In the genomic region with DNA sequence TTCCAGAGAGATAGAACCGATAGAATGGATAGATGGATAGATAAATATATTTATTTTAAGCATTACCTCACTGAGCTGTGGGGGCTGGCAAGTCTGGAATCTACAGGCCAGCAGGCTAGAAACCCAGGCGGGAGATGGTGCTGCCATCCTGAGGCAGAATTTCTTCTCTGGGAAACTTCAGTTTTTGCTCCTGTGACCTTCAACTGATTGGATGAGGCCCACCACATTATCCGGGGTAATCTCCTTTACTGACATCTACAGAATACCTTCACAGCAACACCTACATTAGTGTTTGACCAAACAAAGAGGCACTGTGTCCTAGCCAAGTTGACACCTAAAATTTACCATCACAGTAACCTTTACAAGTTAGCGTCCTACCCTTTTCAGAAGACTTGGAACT, we compare ENCODE assay signal across 32 cellular contexts.
"Had no signal": no experiment of that assay in that cellular context is flagged by ENCODE, and none has a peak within 500 bp of the region (broad histone marks: within the 10 kb centered on the region; RNA-seq: fewer than 3 reads in every experiment).

No MANE protein-coding gene starts in this region.

- H3K4me3 ChIP-seq: ascending aorta, breast epithelium, cardiac muscle cell, coronary artery, dorsolateral prefrontal cortex, gastrocnemius medialis, heart left ventricle had no signal

- H3K27me3 ChIP-seq: ascending aorta, gastrocnemius medialis had no signal

- H3K27ac Mint-ChIP-seq: activated B cell treated with CpG ODN at 0.5 μM for 24 hours; activated CD4-positive, alpha-beta memory T cell treated with anti-CD3 and anti-CD28 coated beads, Interleukin-2, amount 10 ng/mL, durations not matched to agents 7 days and 5 days; activated CD4-positive, alpha-beta T cell treated with anti-CD3 and anti-CD28 coated beads, Interleukin-2, amount 10 ng/mL, durations not matched to agents 7 days and 5 days; activated naive CD4-positive, alpha-beta T cell treated with anti-CD3 and anti-CD28 coated beads, Interleukin-2, amount 10 ng/mL, durations not matched to agents 7 days and 5 days; activated naive CD4-positive, alpha-beta T cell treated with anti-CD3 and anti-CD28 coated beads, Interleukin-2, amount 50 U/mL, for 72 hours; activated naive CD8-positive, alpha-beta T cell treated with anti-CD3 and anti-CD28 coated beads, Interleukin-2, amount 10 ng/mL, durations not matched to agents 7 days and 5 days; activated T-cell treated with anti-CD3 and anti-CD28 coated beads, Interleukin-2, amount 50 U/mL, for 24 hours; activated T-cell treated with anti-CD3 and anti-CD28 coated beads, Interleukin-2, amount 50 U/mL, for 72 hours; brain; dendritic cell treated with granulocyte-macrophage colony-stimulating factor and Interleukin-4, amounts not matched to agents 40 ng/mL and 50 ng/mL, for 4 days; endodermal cell; T-helper 17 cell; T-helper 2 cell treated with Interferon-gamma antibody and Interleukin-4, amounts not matched to agents 5 μg/mL and 100 μg/mL, for 36 hours had no signal

- H3K9me3 ChIP-seq: ascending aorta, breast epithelium, gastrocnemius medialis, heart left ventricle had no signal

- H3K4me1 Mint-ChIP-seq: activated CD4-positive, alpha-beta memory T cell treated with anti-CD3 and anti-CD28 coated beads, Interleukin-2, amount 10 ng/mL, durations not matched to agents 7 days and 5 days; endodermal cell had no signal

- H3K36me3 ChIP-seq: ascending aorta, breast epithelium, cardiac muscle cell, gastrocnemius medialis, heart left ventricle, WERI-Rb-1 had no signal

- DNase-seq: activated B cell treated with CpG ODN at 0.5 μM for 24 hours; activated CD4-positive, alpha-beta memory T cell treated with anti-CD3 and anti-CD28 coated beads, Interleukin-2, amount 10 ng/mL, durations not matched to agents 7 days and 5 days; activated CD4-positive, alpha-beta T cell treated with anti-CD3 and anti-CD28 coated beads, Interleukin-2, amount 10 ng/mL, durations not matched to agents 7 days and 5 days; activated CD4-positive, alpha-beta T cell treated with anti-CD3 and anti-CD28 coated beads, Interleukin-2, amount 50 U/mL, for 4 hours; activated CD8-positive, alpha-beta memory T cell treated with anti-CD3 and anti-CD28 coated beads, Interleukin-2, amount 50 U/mL, for 48 hours; activated gamma-delta T cell; activated naive CD4-positive, alpha-beta T cell; activated naive CD4-positive, alpha-beta T cell treated with anti-CD3 and anti-CD28 coated beads, Interleukin-2, amount 10 ng/mL, durations not matched to agents 7 days and 5 days; activated naive CD8-positive, alpha-beta T cell treated with anti-CD3 and anti-CD28 coated beads, Interleukin-2, amount 10 ng/mL, durations not matched to agents 7 days and 5 days; activated T-cell treated with anti-CD3 and anti-CD28 coated beads for 4 hours; activated T-cell treated with anti-CD3 and anti-CD28 coated beads, Interleukin-2, amount 50 U/mL, for 24 hours; activated T-cell treated with anti-CD3 and anti-CD28 coated beads, Interleukin-2, amount 50 U/mL, for 72 hours; central memory CD4-positive, alpha-beta T cell; cerebellar nuclear complex; dorsolateral prefrontal cortex; effector memory CD4-positive, alpha-beta T cell; endodermal cell; foreskin keratinocyte; gastrocnemius medialis; glutamatergic neuron; heart left ventricle; T-helper 17 cell; T1000; WERI-Rb-1 had no signal

- H3K36me3 Mint-ChIP-seq: activated naive CD4-positive, alpha-beta T cell treated with anti-CD3 and anti-CD28 coated beads, Interleukin-2, amount 10 ng/mL, durations not matched to agents 7 days and 5 days; activated naive CD4-positive, alpha-beta T cell treated with anti-CD3 and anti-CD28 coated beads, Interleukin-2, amount 50 U/mL, for 72 hours; brain had no signal

- H3K9me3 Mint-ChIP-seq: activated B cell treated with CpG ODN at 0.5 μM for 24 hours; activated CD4-positive, alpha-beta memory T cell treated with anti-CD3 and anti-CD28 coated beads, Interleukin-2, amount 10 ng/mL, durations not matched to agents 7 days and 5 days; activated CD4-positive, alpha-beta T cell treated with anti-CD3 and anti-CD28 coated beads, Interleukin-2, amount 10 ng/mL, durations not matched to agents 7 days and 5 days; activated naive CD4-positive, alpha-beta T cell treated with anti-CD3 and anti-CD28 coated beads, Interleukin-2, amount 10 ng/mL, durations not matched to agents 7 days and 5 days; activated naive CD8-positive, alpha-beta T cell treated with anti-CD3 and anti-CD28 coated beads, Interleukin-2, amount 10 ng/mL, durations not matched to agents 7 days and 5 days; activated T-cell treated with anti-CD3 and anti-CD28 coated beads, Interleukin-2, amount 50 U/mL, for 24 hours; dendritic cell treated with granulocyte-macrophage colony-stimulating factor and Interleukin-4, amounts not matched to agents 40 ng/mL and 50 ng/mL, for 4 days; endodermal cell; T-helper 2 cell treated with Interferon-gamma antibody and Interleukin-4, amounts not matched to agents 5 μg/mL and 100 μg/mL, for 36 hours had no signal

- H3K27ac ChIP-seq: ascending aorta, breast epithelium, cardiac muscle cell, coronary artery, foreskin keratinocyte, gastrocnemius medialis, heart left ventricle, WERI-Rb-1 had no signal

- H3K4me3 Mint-ChIP-seq: activated B cell treated with CpG ODN at 0.5 μM for 24 hours; activated CD4-positive, alpha-beta memory T cell treated with anti-CD3 and anti-CD28 coated beads, Interleukin-2, amount 10 ng/mL, durations not matched to agents 7 days and 5 days; activated CD4-positive, alpha-beta T cell treated with anti-CD3 and anti-CD28 coated beads, Interleukin-2, amount 10 ng/mL, durations not matched to agents 7 days and 5 days; activated naive CD4-positive, alpha-beta T cell treated with anti-CD3 and anti-CD28 coated beads, Interleukin-2, amount 10 ng/mL, durations not matched to agents 7 days and 5 days; activated naive CD8-positive, alpha-beta T cell treated with anti-CD3 and anti-CD28 coated beads, Interleukin-2, amount 10 ng/mL, durations not matched to agents 7 days and 5 days; activated T-cell treated with anti-CD3 and anti-CD28 coated beads, Interleukin-2, amount 50 U/mL, for 24 hours; activated T-cell treated with anti-CD3 and anti-CD28 coated beads, Interleukin-2, amount 50 U/mL, for 72 hours; brain; dendritic cell treated with granulocyte-macrophage colony-stimulating factor and Interleukin-4, amounts not matched to agents 40 ng/mL and 50 ng/mL, for 4 days; endodermal cell; T-helper 17 cell; T-helper 2 cell treated with Interferon-gamma antibody and Interleukin-4, amounts not matched to agents 5 μg/mL and 100 μg/mL, for 36 hours had no signal

- H3K4me1 ChIP-seq: breast epithelium, foreskin keratinocyte, gastrocnemius medialis had no signal
